Comparison of ENCODE assay signal across 25 cellular contexts in genomic region chr18:39960545-39960944, GRCh38.
DNase-seq lines count a peak whose midpoint lies in the region; ATAC-seq and TF ChIP-seq lines count a peak whose summit lies in the region.
"Had no signal": no experiment of that assay in that cellular context is flagged by ENCODE, and none has a peak within 500 bp of the region (broad histone marks: within the 10 kb centered on the region; RNA-seq: fewer than 3 reads in every experiment).

No MANE protein-coding gene starts in this region.

- peak; percentile 6 for DNase-seq in MCF 10A (ENCODE audit: unreplicated experiment)
- DNase-seq in breast epithelium (ENCODE audit: low spot score in 2 of 2) = no peak
- peak; percentile 25 for DNase-seq in astrocyte of the hippocampus (ENCODE audit: low read depth, low spot score)
- peak; percentile 4 for DNase-seq in glomerular visceral epithelial cell (ENCODE audit: extremely low spot score)
- DNase-seq in NCI-H2107 (lab: John Stamatoyannopoulos, UW) = no peak
- DNase-seq in NCI-H2081 treated with DMSO at 0.1 percent for 48 hours (lab: John Stamatoyannopoulos, UW) = no peak
- DNase-seq: activated naive CD4-positive, alpha-beta T cell treated with anti-CD3 and anti-CD28 coated beads, Interleukin-2, amount 50 U/mL, for 16 hours; anterior cingulate cortex; BE2C; effector CD4-positive, alpha-beta T cell; left cardiac atrium; mesenchymal stem cell; NCI-H146; NCI-H2171 treated with DMSO at 0.1 percent for 48 hours; NCI-H774; occipital lobe; SHP77 treated with DMSO at 0.1 percent for 48 hours; spleen; stimulated activated CD4-positive, alpha-beta T cell treated with anti-CD3 and anti-CD28 coated beads, Interleukin-4, amount 100 ng/mL, for 1 hour; stimulated activated naive CD4-positive, alpha-beta T cell; T-helper 1 cell had no signal

- H3K4me3 ChIP-seq in breast epithelium = no peak overlapping the region
- H3K4me3 ChIP-seq: K562, spleen, thoracic aorta had no signal

- H3K27me3 ChIP-seq in breast epithelium = no peaks in the 10 kb centered on the region
- H3K27me3 ChIP-seq: BE2C, spleen had no signal

- POLR2A ChIA-PET in MCF 10A (lab: Yijun Ruan, JAX) = interaction anchor here (1.4 kb wide), 1 partner anchor 10 kb away, joined by 4 read pairs; no protein-coding TSS in a partner anchor

- BruUV-seq in MCF 10A (replicated peaks; lab: Mats Ljungman, UMichigan) = no TSS peak

- TF ChIP-seq POLR2A in breast epithelium (IDR thresholded peaks at IDR 0.05) = no peak

- H3K36me3 Mint-ChIP-seq in MCF 10A (ENCODE audit: insufficient read depth, unreplicated experiment) = no peaks in the 10 kb centered on the region

- no peaks in the 10 kb centered on the region for H3K36me3 ChIP-seq in breast epithelium
- H3K36me3 ChIP-seq: BE2C, spleen, thoracic aorta had no signal

- no peak for ATAC-seq in GM19463 (IDR thresholded peaks at IDR 0.05; ENCODE audit: unreplicated experiment)
- no peak for ATAC-seq in HG02973 (IDR thresholded peaks at IDR 0.05; ENCODE audit: unreplicated experiment)
- ATAC-seq: K562, left cardiac atrium had no signal

- H3K4me1 ChIP-seq in breast epithelium = no peaks in the 10 kb centered on the region
- H3K4me1 ChIP-seq: BE2C, spleen had no signal

- no peaks in the 10 kb centered on the region for H3K27me3 Mint-ChIP-seq in MCF 10A (ENCODE audit: insufficient read depth, unreplicated experiment)

- CTCF ChIA-PET in MCF 10A (lab: Yijun Ruan, JAX) = no interaction called here

- peak overlapping the region; percentile 61 for H3K27ac Mint-ChIP-seq in MCF 10A (ENCODE audit: low read depth, unreplicated experiment)

- no peak for TF ChIP-seq CTCF in MCF 10A (IDR thresholded peaks at IDR 0.05; ENCODE audit: unreplicated experiment)
- no peak for TF ChIP-seq CTCF in breast epithelium (IDR thresholded peaks at IDR 0.05)

- no peak overlapping the region for H3K27ac ChIP-seq in breast epithelium
- H3K27ac ChIP-seq: spleen, thoracic aorta had no signal

- H3K4me1 Mint-ChIP-seq in MCF 10A (ENCODE audit: insufficient read depth, unreplicated experiment) = peaks cover 32% of the 10 kb centered on the region

- no peaks in the 10 kb centered on the region for H3K9me3 Mint-ChIP-seq in MCF 10A (ENCODE audit: unreplicated experiment)

- H3K9me3 ChIP-seq in breast epithelium = no peaks in the 10 kb centered on the region
- H3K9me3 ChIP-seq: BE2C, spleen, thoracic aorta had no signal

- no peak overlapping the region for H3K4me3 Mint-ChIP-seq in MCF 10A (ENCODE audit: unreplicated experiment)

- intact Hi-C loops in MCF 10A (cut with micrococcal nuclease) (no loop called here), breast epithelium (cut with DNase I; ENCODE audit: low total_unique reads) (no loop called here)

Comparison
In these comparisons a context has a peak if more than half of its experiments do, and no peak if none do; other contexts are left out.
1. DNase-seq: peak in MCF 10A (single experiment), astrocyte of the hippocampus (single experiment) and glomerular visceral epithelial cell (single experiment); none in breast epithelium (0 of 2), NCI-H2107 (single experiment) and NCI-H2081 treated with DMSO at 0.1 percent for 48 hours (single experiment).